Comparison of ENCODE assay signal across 8 cellular contexts in genomic region chr19:45632468-45633196, GRCh38. TPM values are rescaled to one million over a fixed set of nuclear protein-coding genes. Genes with fewer than 3 reads are reported as not detected.
DNase-seq lines count a peak whose midpoint lies in the region; ATAC-seq and TF ChIP-seq lines count a peak whose summit lies in the region.

No MANE protein-coding gene starts in this region.

- no peak overlapping the region for H3K4me3 ChIP-seq in vagina

- DNase-seq in ELR (ENCODE audit: low read depth) (peak; percentile 86), NCI-H2029 (lab: John Stamatoyannopoulos, UW) (peak; percentile 57), epithelial cell of prostate (ENCODE audit: low read depth, low spot score) (peak; percentile 98), mucosa of gallbladder (ENCODE audit: low spot score) (peak; percentile 65), vagina (ENCODE audit: extremely low spot score in 2 of 2) (no peak), pons (ENCODE audit: low spot score) (no peak)
- peak; percentile 72 to 73 for DNase-seq in activated CD4-positive, alpha-beta T cell treated with anti-CD3 and anti-CD28 coated beads, Interleukin-2, amount 50 U/mL, for 48 hours

- no peak for ATAC-seq in GM18519 (IDR thresholded peaks at IDR 0.05; ENCODE audit: low FRiP score, unreplicated experiment)

- no peak for TF ChIP-seq CTCF in vagina (IDR thresholded peaks at IDR 0.05)

- H3K27ac ChIP-seq in epithelial cell of prostate (peak overlapping the region; percentile 98), vagina (peak overlapping the region; percentile 57)

- no peaks in the 10 kb centered on the region for H3K27me3 ChIP-seq in vagina

- peaks cover 0 to 15% of the 10 kb centered on the region in 2 donors for H3K36me3 ChIP-seq in vagina

- peaks cover 11% of the 10 kb centered on the region for H3K4me1 ChIP-seq in vagina

- intact Hi-C loops in vagina (cut with DNase I): no loop called here

- no peak for TF ChIP-seq POLR2A in vagina (IDR thresholded peaks at IDR 0.05)

- H3K9me3 ChIP-seq in vagina: no peaks in the 10 kb centered on the region

RNA-seq across cellular contexts. Expression of gene EML2, which starts 6.6 kb away (rescaled TPM):
- total RNA-seq in mucosa of gallbladder (68.4 TPM), vagina (74.9 TPM)

RNA-seq across cellular contexts. Expression of gene GPR4, which starts 30.6 kb away (rescaled TPM):
- total RNA-seq in mucosa of gallbladder: 2.2 TPM
- 3.4 TPM for total RNA-seq in vagina

RNA-seq across cellular contexts. Expression of gene GIPR, which starts 35.4 kb away (rescaled TPM):
- 10.3 TPM for total RNA-seq in mucosa of gallbladder
- total RNA-seq in vagina: 3.4 TPM

RNA-seq across cellular contexts. Expression of gene OPA3, which starts 48.0 kb away (rescaled TPM):
- total RNA-seq in mucosa of gallbladder (11.5 TPM), vagina (6.6 TPM)

RNA-seq across cellular contexts. Expression of gene SNRPD2, which starts 59.1 kb away (rescaled TPM):
- total RNA-seq in mucosa of gallbladder (269 TPM), vagina (180 TPM)

Comparison
In these comparisons a context has a peak if more than half of its experiments do, and no peak if none do; other contexts are left out.
1. DNase-seq: peak in ELR (single experiment), NCI-H2029 (single experiment), activated CD4-positive, alpha-beta T cell treated with anti-CD3 and anti-CD28 coated beads, Interleukin-2, amount 50 U/mL, for 48 hours (2 of 2), epithelial cell of prostate (single experiment) and mucosa of gallbladder (single experiment); none in vagina (0 of 2) and pons (single experiment).